ENCODE assay signal across 23 cellular contexts in the genomic region with DNA sequence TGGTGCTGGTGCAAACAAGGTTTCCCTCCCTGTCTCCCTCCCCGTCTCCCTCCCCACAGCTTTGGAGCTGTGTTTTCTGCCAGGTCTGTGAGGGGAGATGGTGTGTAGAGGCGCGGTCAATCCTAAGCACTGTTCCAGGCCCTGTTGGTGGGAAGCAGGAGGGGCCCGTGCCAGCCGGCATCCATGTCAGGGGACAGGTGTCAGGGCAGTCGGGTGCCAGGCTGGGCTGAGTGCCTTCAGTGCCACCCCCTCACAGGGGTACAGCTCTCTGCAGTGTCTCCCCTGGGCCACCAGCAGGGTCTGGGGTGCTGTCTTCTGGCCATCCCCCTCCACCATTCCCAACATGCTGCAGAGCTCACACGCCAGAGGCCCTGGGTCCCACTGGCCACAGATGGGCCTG.
DNase-seq lines count a peak whose midpoint lies in the region; ATAC-seq, FAIRE-seq and TF ChIP-seq lines count a peak whose summit lies in the region.
"Had no signal": no experiment of that assay in that cellular context is flagged by ENCODE, and none has a peak within 500 bp of the region (broad histone marks: within the 10 kb centered on the region; RNA-seq: fewer than 3 reads in every experiment).

No MANE protein-coding gene starts in this region.

- H3K4me2 ChIP-seq in SK-N-SH (no peak overlapping the region), OCI-LY1 (ENCODE audit: low read length) (peak overlapping the region; percentile 32; the same call in 1 of the 2 replicates), PC-3 (ENCODE audit: low read length) (no peak overlapping the region)
- H3K4me2 ChIP-seq: KMS-11, PC-9 had no signal

- ATAC-seq in SK-N-SH treated with all-trans-retinoic acid at 6 μM for 48 hours, result peak; percentile 3; the same call in 2 of the 3 replicates
- ATAC-seq in stimulated activated naive B cell treated with anti-CD40 and anti-IgM and Interleukin-4, amounts not matched to agents 10 μg/mL and 1 μg/mL and 100 μg/mL, for 72 hours (replicated peaks), result peak in 1 of 2 donors; percentile 31
- no peak for ATAC-seq in PC-3

- BruUV-seq in PC-3 (replicated peaks; lab: Mats Ljungman, UMichigan), result no TSS peak

- H3F3A ChIP-seq in SK-N-SH (replicated peaks; ENCODE audit: insufficient read depth), result no peaks in the 10 kb centered on the region
- H3F3A ChIP-seq in OCI-LY1 (ENCODE audit: insufficient read depth, low read length), result peaks cover 5% of the 10 kb centered on the region; the same call in 1 of the 2 replicates
- H3F3A ChIP-seq in PC-3 (ENCODE audit: low read length, unreplicated experiment), result no peaks in the 10 kb centered on the region

- no peak overlapping the region for H2AFZ ChIP-seq in SK-N-SH (ENCODE audit: low read depth)
- H2AFZ ChIP-seq in OCI-LY1 (ENCODE audit: low read length), result no peak overlapping the region
- no peak overlapping the region for H2AFZ ChIP-seq in PC-3 (ENCODE audit: low read length)
- H2AFZ ChIP-seq: PC-9 had no signal

- no peak for TF ChIP-seq EP300 in SK-N-SH (IDR thresholded peaks at IDR 0.05; ENCODE audit: borderline replicate concordance in 1 of 2, low read depth in 1 of 2, low read length in 1 of 2)

- H3K9me3 Mint-ChIP-seq in stimulated activated naive B cell treated with anti-CD40 and anti-IgM and Interleukin-4, amounts not matched to agents 10 μg/mL and 1 μg/mL and 100 μg/mL, for 72 hours, result no peaks in the 10 kb centered on the region
- H3K9me3 Mint-ChIP-seq in activated CD4-positive, alpha-beta memory T cell treated with anti-CD3 and anti-CD28 coated beads, Interleukin-2, amount 10 ng/mL, durations not matched to agents 7 days and 5 days, result no peaks in the 10 kb centered on the region
- H3K9me3 Mint-ChIP-seq: CD8-positive, alpha-beta memory T cell had no signal

- intact Hi-C loops in PC-3 (cut with micrococcal nuclease), result no loop called here

- no peaks in the 10 kb centered on the region for H3K9me2 ChIP-seq in SK-N-SH
- H3K9me2 ChIP-seq in OCI-LY1 (ENCODE audit: low read depth, low read length), result no peaks in the 10 kb centered on the region
- no peaks in the 10 kb centered on the region for H3K9me2 ChIP-seq in PC-3 (replicated peaks; ENCODE audit: low read length)

- H3K9ac ChIP-seq in SK-N-SH, result no peak overlapping the region
- H3K9ac ChIP-seq in OCI-LY1 (ENCODE audit: low read length), result no peak overlapping the region
- H3K9ac ChIP-seq in PC-3 (ENCODE audit: low read length), result no peak overlapping the region
- H3K9ac ChIP-seq: KMS-11 had no signal

- H4K20me1 ChIP-seq in SK-N-SH (ENCODE audit: insufficient read depth) (no peaks in the 10 kb centered on the region), OCI-LY1 (ENCODE audit: insufficient read depth, low read length) (no peaks in the 10 kb centered on the region), PC-3 (ENCODE audit: low read length) (no peaks in the 10 kb centered on the region)

- H3K9me3 ChIP-seq in SK-N-SH (no peaks in the 10 kb centered on the region), OCI-LY1 (ENCODE audit: low read length) (no peaks in the 10 kb centered on the region), PC-3 (ENCODE audit: low read length) (no peaks in the 10 kb centered on the region)
- H3K9me3 ChIP-seq: SJCRH30 had no signal

- no peak for DNase-seq in SK-N-SH
- peak; percentile 64 for DNase-seq in cerebellum (ENCODE audit: low spot score)
- DNase-seq in stimulated activated naive B cell treated with anti-CD40 and anti-IgM and Interleukin-4, amounts not matched to agents 10 μg/mL and 1 μg/mL and 100 μg/mL, for 72 hours, result no peak
- no peak for DNase-seq in H54 (ENCODE audit: insufficient read length, low spot score)
- no peak for DNase-seq in activated CD4-positive, alpha-beta memory T cell treated with anti-CD3 and anti-CD28 coated beads, Interleukin-2, amount 10 ng/mL, durations not matched to agents 7 days and 5 days
- DNase-seq in PC-3, result no peak
- DNase-seq: CD8-positive, alpha-beta memory T cell; GF-D8; MV-4-11; NCI-H1417; NCI-H187; NCI-H2107; NCI-H510A; NCI-H748 treated with DMSO at 0.1 percent for 48 hours; PC-9; SJCRH30; SW 1271 had no signal

- POLR2A ChIA-PET in SK-N-SH (lab: Yijun Ruan, JAX) (no interaction called here), PC-3 (lab: Charles Lee; ENCODE audit: unreplicated experiment) (no interaction called here)
- POLR2A ChIA-PET in activated CD4-positive, alpha-beta memory T cell treated with anti-CD3 and anti-CD28 coated beads, Interleukin-2, amount 10 ng/mL, durations not matched to agents 7 days and 5 days (lab: Charles Lee), result interaction anchor here (0.9 kb wide), 1 partner anchor 19 kb away, joined by 3 read pairs; no protein-coding TSS in a partner anchor

- peaks cover 0 to 10% of the 10 kb centered on the region in 2 donors for H3K27me3 Mint-ChIP-seq in stimulated activated naive B cell treated with anti-CD40 and anti-IgM and Interleukin-4, amounts not matched to agents 10 μg/mL and 1 μg/mL and 100 μg/mL, for 72 hours
- no peaks in the 10 kb centered on the region for H3K27me3 Mint-ChIP-seq in activated CD4-positive, alpha-beta memory T cell treated with anti-CD3 and anti-CD28 coated beads, Interleukin-2, amount 10 ng/mL, durations not matched to agents 7 days and 5 days
- H3K27me3 Mint-ChIP-seq: CD8-positive, alpha-beta memory T cell had no signal

- TF ChIP-seq CTCF in SK-N-SH (IDR thresholded peaks at IDR 0.05) (no peak), OCI-LY1 (IDR thresholded peaks at IDR 0.05; ENCODE audit: low read length) (no peak), PC-3 (conservative IDR thresholded peaks at IDR 0.05; ENCODE audit: low read depth, low read length) (no peak)

- H3K36me3 Mint-ChIP-seq in stimulated activated naive B cell treated with anti-CD40 and anti-IgM and Interleukin-4, amounts not matched to agents 10 μg/mL and 1 μg/mL and 100 μg/mL, for 72 hours, result peaks cover 20 to 22% of the 10 kb centered on the region in 2 donors
- H3K36me3 Mint-ChIP-seq in activated CD4-positive, alpha-beta memory T cell treated with anti-CD3 and anti-CD28 coated beads, Interleukin-2, amount 10 ng/mL, durations not matched to agents 7 days and 5 days (ENCODE audit: low read depth), result peaks cover 8% of the 10 kb centered on the region

- 92% methylated on average over 2 of the region's 7 CpGs for WGBS in SK-N-SH (ENCODE audit: low lambda C conversion rate)

- peaks cover 0 to 2% of the 10 kb centered on the region in 2 donors for H3K4me1 Mint-ChIP-seq in stimulated activated naive B cell treated with anti-CD40 and anti-IgM and Interleukin-4, amounts not matched to agents 10 μg/mL and 1 μg/mL and 100 μg/mL, for 72 hours
- H3K4me1 Mint-ChIP-seq in activated CD4-positive, alpha-beta memory T cell treated with anti-CD3 and anti-CD28 coated beads, Interleukin-2, amount 10 ng/mL, durations not matched to agents 7 days and 5 days, result no peaks in the 10 kb centered on the region

- H3K4me3 ChIP-seq in SK-N-SH (ENCODE audit: low read depth in 2 of 2, low read length in 1 of 2) (no peak overlapping the region), OCI-LY1 (ENCODE audit: low read depth, low read length, poor library complexity, severe bottlenecking) (no peak overlapping the region), PC-3 (ENCODE audit: low read length) (no peak overlapping the region)
- H3K4me3 ChIP-seq: PC-9, SJCRH30 had no signal

- H3K36me3 ChIP-seq in SK-N-SH (replicated peaks in 1 of 2; ENCODE audit: control insufficient read depth in 1 of 2, insufficient read depth in 2 of 2, low read length in 1 of 2) (peaks cover 0 to 20% of the 10 kb centered on the region in 2 experiments), OCI-LY1 (ENCODE audit: insufficient read depth, low read length) (peaks cover 35% of the 10 kb centered on the region), PC-3 (ENCODE audit: low read depth, low read length) (no peaks in the 10 kb centered on the region)
- H3K36me3 ChIP-seq: SJCRH30 had no signal

- H3K4me3 Mint-ChIP-seq in stimulated activated naive B cell treated with anti-CD40 and anti-IgM and Interleukin-4, amounts not matched to agents 10 μg/mL and 1 μg/mL and 100 μg/mL, for 72 hours, result no peak overlapping the region
- no peak overlapping the region for H3K4me3 Mint-ChIP-seq in activated CD4-positive, alpha-beta memory T cell treated with anti-CD3 and anti-CD28 coated beads, Interleukin-2, amount 10 ng/mL, durations not matched to agents 7 days and 5 days
- H3K4me3 Mint-ChIP-seq: CD8-positive, alpha-beta memory T cell had no signal

- H3K4me1 ChIP-seq in SK-N-SH (ENCODE audit: control insufficient read depth in 1 of 2, insufficient read depth in 2 of 2, low read depth in 1 of 2, low read length in 1 of 2) (no peaks in the 10 kb centered on the region; a peak in 1 of 4 replicates), OCI-LY1 (ENCODE audit: insufficient read depth, low read length, severe bottlenecking) (peaks cover 18% of the 10 kb centered on the region), PC-3 (ENCODE audit: insufficient read depth, low read length) (no peaks in the 10 kb centered on the region)

- no peak for FAIRE-seq in H54 (lab: Jason Lieb, UNC)
- FAIRE-seq: A204.1, D721Med, H1 had no signal

- H3K27me3 ChIP-seq in SK-N-SH (ENCODE audit: insufficient read depth) (no peaks in the 10 kb centered on the region), OCI-LY1 (ENCODE audit: insufficient read depth, low read length) (no peaks in the 10 kb centered on the region), PC-3 (ENCODE audit: low read length) (no peaks in the 10 kb centered on the region)
- H3K27me3 ChIP-seq: SJCRH30 had no signal

- TF ChIP-seq RAD21 in SK-N-SH (IDR thresholded peaks at IDR 0.05; ENCODE audit: low read length), result no peak

- H3K27ac Mint-ChIP-seq in stimulated activated naive B cell treated with anti-CD40 and anti-IgM and Interleukin-4, amounts not matched to agents 10 μg/mL and 1 μg/mL and 100 μg/mL, for 72 hours, result peak overlapping the region; percentile 56
- no peak overlapping the region for H3K27ac Mint-ChIP-seq in activated CD4-positive, alpha-beta memory T cell treated with anti-CD3 and anti-CD28 coated beads, Interleukin-2, amount 10 ng/mL, durations not matched to agents 7 days and 5 days

- CTCF ChIA-PET in SK-N-SH (lab: Yijun Ruan, JAX), result interaction anchor here (0.7 to 3.3 kb wide), 4 partner anchors 10 to 299 kb away, joined by 3 to 19 read pairs (median 4); no protein-coding TSS in a partner anchor
- CTCF ChIA-PET in activated CD4-positive, alpha-beta memory T cell treated with anti-CD3 and anti-CD28 coated beads, Interleukin-2, amount 10 ng/mL, durations not matched to agents 7 days and 5 days (lab: Charles Lee), result no interaction called here
- CTCF ChIA-PET in PC-3 (lab: Charles Lee), result no interaction called here

- no peak overlapping the region for H3K27ac ChIP-seq in SK-N-SH (ENCODE audit: low read depth in 2 of 2, low read length in 1 of 2)
- H3K27ac ChIP-seq in OCI-LY1 (ENCODE audit: low read depth, low read length, poor library complexity, severe bottlenecking), result no peak overlapping the region
- H3K27ac ChIP-seq in PC-3 (ENCODE audit: low read length), result no peak overlapping the region
- H3K27ac ChIP-seq: KMS-11, PC-9, SJCRH30 had no signal

- no peaks in the 10 kb centered on the region for H3K79me2 ChIP-seq in SK-N-SH (ENCODE audit: insufficient read depth)
- no peaks in the 10 kb centered on the region for H3K79me2 ChIP-seq in OCI-LY1 (ENCODE audit: insufficient read depth, low read length)
- no peaks in the 10 kb centered on the region for H3K79me2 ChIP-seq in PC-3 (ENCODE audit: low read length)

- no peak for TF ChIP-seq POLR2A in H54 (IDR thresholded peaks at IDR 0.05; ENCODE audit: low read depth, low read length)

TF ChIP-seq in SK-N-SH, 30 proteins besides CTCF, POLR2A, EP300 and RAD21 (continues in another document):
- TF ChIP-seq SIN3A (IDR thresholded peaks at IDR 0.05; ENCODE audit: borderline replicate concordance, low read depth, low read length), result no peak
